In genomic region chr20:21633829-21634228, GRCh38 we compare ENCODE assay signal across 10 cellular contexts.
"Had no signal": no experiment of that assay in that cellular context is flagged by ENCODE, and none has a peak within 500 bp of the region (broad histone marks: within the 10 kb centered on the region; RNA-seq: fewer than 3 reads in every experiment).

No MANE protein-coding gene starts in this region.

- ATAC-seq: HCT116, HepG2 had no signal

- H3K9me3 ChIP-seq: HAP-1 had no signal

- H3K4me3 ChIP-seq: GM23248, HAP-1 had no signal

- H3K4me1 Mint-ChIP-seq: IgD-negative memory B cell had no signal

- H2AFZ ChIP-seq: GM23248 had no signal

- H3K27ac ChIP-seq: GM23248, HL-60 had no signal

- H3K36me3 Mint-ChIP-seq: IgD-negative memory B cell had no signal

- H3K27ac Mint-ChIP-seq: HFFc6, IgD-negative memory B cell had no signal

- H3K27me3 Mint-ChIP-seq: IgD-negative memory B cell had no signal

- H3K36me3 ChIP-seq: HAP-1 had no signal

- H3K4me1 ChIP-seq: HAP-1 had no signal

- DNase-seq: GM23248, GOT3, H7, HFFc6, KBM-7 had no signal

- H3K4me3 Mint-ChIP-seq: HFFc6, IgD-negative memory B cell had no signal

- H3K9ac ChIP-seq: GM23248 had no signal
